15 cellular contexts compared by ENCODE assay signal in genomic region chr15:32824777-32825176, GRCh38.
DNase-seq lines count a peak whose midpoint lies in the region; ATAC-seq and TF ChIP-seq lines count a peak whose summit lies in the region.
"Had no signal": no experiment of that assay in that cellular context is flagged by ENCODE, and none has a peak within 500 bp of the region (broad histone marks: within the 10 kb centered on the region; RNA-seq: fewer than 3 reads in every experiment).

No MANE protein-coding gene starts in this region.

- H2AFZ ChIP-seq in mammary epithelial cell (ENCODE audit: low read depth, low read length): peak overlapping the region; percentile 43

- no peak for ATAC-seq in sciatic nerve
- ATAC-seq in HG03097 (IDR thresholded peaks at IDR 0.05; ENCODE audit: low FRiP score, unreplicated experiment): no peak
- ATAC-seq: left lobe of liver had no signal

- H3K36me3 ChIP-seq in mammary epithelial cell (ENCODE audit: insufficient read depth, low read length): no peaks in the 10 kb centered on the region
- H3K36me3 ChIP-seq: adrenal gland had no signal

- no peaks in the 10 kb centered on the region for H3K79me2 ChIP-seq in mammary epithelial cell (ENCODE audit: insufficient read depth, low read length)

- H3K36me3 Mint-ChIP-seq in activated naive CD4-positive, alpha-beta T cell treated with anti-CD3 and anti-CD28 coated beads, Interleukin-2, amount 10 ng/mL, durations not matched to agents 7 days and 5 days: no peaks in the 10 kb centered on the region
- H3K36me3 Mint-ChIP-seq: CD4-positive, CD25-positive, alpha-beta regulatory T cell had no signal

- H3K4me1 Mint-ChIP-seq in activated naive CD4-positive, alpha-beta T cell treated with anti-CD3 and anti-CD28 coated beads, Interleukin-2, amount 10 ng/mL, durations not matched to agents 7 days and 5 days: no peaks in the 10 kb centered on the region
- H3K4me1 Mint-ChIP-seq: CD4-positive, CD25-positive, alpha-beta regulatory T cell had no signal

- WGBS in mammary epithelial cell (ENCODE audit: low coverage, missing lambda C conversion rate): 61% methylated on average over 5 of the region's 5 CpGs

- intact Hi-C loops in mammary epithelial cell (cut with micrococcal nuclease) (no loop called here), sciatic nerve (cut with DNase I) (no loop called here)

- peak overlapping the region; percentile 68 for H3K4me2 ChIP-seq in mammary epithelial cell (ENCODE audit: insufficient read depth, low read depth, low read length)

- dilution Hi-C loops in mammary epithelial cell (cut with HindIII; ENCODE audit: low sequenced_read_pairs): no loop called here

- peaks cover 12% of the 10 kb centered on the region for H3K4me1 ChIP-seq in mammary epithelial cell (ENCODE audit: insufficient read depth, low read length)
- H3K4me1 ChIP-seq: adrenal gland had no signal

- H3K4me3 Mint-ChIP-seq in activated naive CD4-positive, alpha-beta T cell treated with anti-CD3 and anti-CD28 coated beads, Interleukin-2, amount 10 ng/mL, durations not matched to agents 7 days and 5 days: no peak overlapping the region
- H3K4me3 Mint-ChIP-seq: CD4-positive, CD25-positive, alpha-beta regulatory T cell; stimulated activated naive CD8-positive, alpha-beta T cell treated with anti-CD3 and anti-CD28 coated beads, Interleukin-15, Interleukin-2, amounts not matched to agents 100 ng/mL and 50 ng/mL, for 24 hours had no signal

- in situ Hi-C loops in mammary epithelial cell (cut with MboI; ENCODE audit: low sequenced_read_pairs in 2 of 2): loop anchor here in 1 of 2 donors (25.0 kb wide), 1 partner anchor 313 kb away; no protein-coding TSS in a partner anchor

- no peaks in the 10 kb centered on the region for H3K27me3 Mint-ChIP-seq in activated naive CD4-positive, alpha-beta T cell treated with anti-CD3 and anti-CD28 coated beads, Interleukin-2, amount 10 ng/mL, durations not matched to agents 7 days and 5 days

- no peaks in the 10 kb centered on the region for H3K9me3 ChIP-seq in mammary epithelial cell (replicated peaks; ENCODE audit: insufficient read depth, low read length)
- H3K9me3 ChIP-seq: adrenal gland had no signal

- CTCF ChIA-PET in mammary epithelial cell (lab: Charles Lee; ENCODE audit: low non-redundant PET): interaction anchor here (0.6 kb wide), 1 partner anchor 111 kb away, joined by 5 read pairs; no protein-coding TSS in a partner anchor
- CTCF ChIA-PET in activated naive CD4-positive, alpha-beta T cell treated with anti-CD3 and anti-CD28 coated beads, Interleukin-2, amount 10 ng/mL, durations not matched to agents 7 days and 5 days (lab: Charles Lee): interaction anchor here (1.0 kb wide), 1 partner anchor 9 kb away, joined by 3 read pairs; no protein-coding TSS in a partner anchor

- H3K27ac Mint-ChIP-seq in activated naive CD4-positive, alpha-beta T cell treated with anti-CD3 and anti-CD28 coated beads, Interleukin-2, amount 10 ng/mL, durations not matched to agents 7 days and 5 days: no peak overlapping the region
- H3K27ac Mint-ChIP-seq: CD4-positive, CD25-positive, alpha-beta regulatory T cell; stimulated activated naive CD8-positive, alpha-beta T cell treated with anti-CD3 and anti-CD28 coated beads, Interleukin-15, Interleukin-2, amounts not matched to agents 100 ng/mL and 50 ng/mL, for 24 hours had no signal

- H3K9me3 Mint-ChIP-seq in activated naive CD4-positive, alpha-beta T cell treated with anti-CD3 and anti-CD28 coated beads, Interleukin-2, amount 10 ng/mL, durations not matched to agents 7 days and 5 days: no peaks in the 10 kb centered on the region
- H3K9me3 Mint-ChIP-seq: CD4-positive, CD25-positive, alpha-beta regulatory T cell; stimulated activated naive CD8-positive, alpha-beta T cell treated with anti-CD3 and anti-CD28 coated beads, Interleukin-15, Interleukin-2, amounts not matched to agents 100 ng/mL and 50 ng/mL, for 24 hours had no signal

- H3K27me3 ChIP-seq in mammary epithelial cell (ENCODE audit: insufficient read depth, low read length): no peaks in the 10 kb centered on the region
- H3K27me3 ChIP-seq: adrenal gland had no signal

- no peak for TF ChIP-seq CTCF in mammary epithelial cell (conservative IDR thresholded peaks at IDR 0.05 in 1 of 2, IDR thresholded peaks at IDR 0.05 in 1 of 2; ENCODE audit: extremely low read depth in 1 of 2, insufficient read depth in 1 of 2, low read depth in 1 of 2, low read length in 2 of 2)

- H3K9ac ChIP-seq in mammary epithelial cell (ENCODE audit: insufficient read depth, low read length): no peak overlapping the region

- no TSS peak for BruUV-seq in mammary epithelial cell (replicated peaks; lab: Mats Ljungman, UMichigan)

- peak overlapping the region; percentile 36 for H3K27ac ChIP-seq in mammary epithelial cell (ENCODE audit: insufficient read depth, low read depth, low read length)
- H3K27ac ChIP-seq: adrenal gland had no signal

- no peak overlapping the region for H3K4me3 ChIP-seq in mammary epithelial cell (replicated peaks in 1 of 3; ENCODE audit: insufficient read depth in 1 of 3, low read depth in 2 of 3, low read length in 3 of 3)
- H3K4me3 ChIP-seq: adrenal gland had no signal

- peak; percentile 38 for DNase-seq in AG08396 (ENCODE audit: low spot score)
- peak; percentile 28 for DNase-seq in LoVo (ENCODE audit: low spot score)
- peak; percentile 51 for DNase-seq in mammary epithelial cell
- DNase-seq in kidney glomerular epithelial cell (lab: John Stamatoyannopoulos, UW): peak; percentile 98
- no peak for DNase-seq in activated CD8-positive, alpha-beta memory T cell treated with anti-CD3 and anti-CD28 coated beads for 24 hours
- no peak for DNase-seq in sciatic nerve (ENCODE audit: low spot score)
- no peak for DNase-seq in activated naive CD4-positive, alpha-beta T cell treated with anti-CD3 and anti-CD28 coated beads, Interleukin-2, amount 10 ng/mL, durations not matched to agents 7 days and 5 days
- DNase-seq: adrenal gland; CD4-positive, CD25-positive, alpha-beta regulatory T cell; NCI-H748 treated with DMSO at 0.1 percent for 48 hours; nucleus accumbens; T-helper 1 cell had no signal

- H4K20me1 ChIP-seq in mammary epithelial cell (ENCODE audit: insufficient read depth, low read length): no peaks in the 10 kb centered on the region

Comparison
In these comparisons a context has a peak if more than half of its experiments do, and no peak if none do; other contexts are left out.
1. DNase-seq: peak in AG08396 (single experiment), LoVo (single experiment), mammary epithelial cell (single experiment) and kidney glomerular epithelial cell (single experiment); none in activated CD8-positive, alpha-beta memory T cell treated with anti-CD3 and anti-CD28 coated beads for 24 hours (single experiment), sciatic nerve (single experiment) and activated naive CD4-positive, alpha-beta T cell treated with anti-CD3 and anti-CD28 coated beads, Interleukin-2, amount 10 ng/mL, durations not matched to agents 7 days and 5 days (single experiment).